In the genomic region with DNA sequence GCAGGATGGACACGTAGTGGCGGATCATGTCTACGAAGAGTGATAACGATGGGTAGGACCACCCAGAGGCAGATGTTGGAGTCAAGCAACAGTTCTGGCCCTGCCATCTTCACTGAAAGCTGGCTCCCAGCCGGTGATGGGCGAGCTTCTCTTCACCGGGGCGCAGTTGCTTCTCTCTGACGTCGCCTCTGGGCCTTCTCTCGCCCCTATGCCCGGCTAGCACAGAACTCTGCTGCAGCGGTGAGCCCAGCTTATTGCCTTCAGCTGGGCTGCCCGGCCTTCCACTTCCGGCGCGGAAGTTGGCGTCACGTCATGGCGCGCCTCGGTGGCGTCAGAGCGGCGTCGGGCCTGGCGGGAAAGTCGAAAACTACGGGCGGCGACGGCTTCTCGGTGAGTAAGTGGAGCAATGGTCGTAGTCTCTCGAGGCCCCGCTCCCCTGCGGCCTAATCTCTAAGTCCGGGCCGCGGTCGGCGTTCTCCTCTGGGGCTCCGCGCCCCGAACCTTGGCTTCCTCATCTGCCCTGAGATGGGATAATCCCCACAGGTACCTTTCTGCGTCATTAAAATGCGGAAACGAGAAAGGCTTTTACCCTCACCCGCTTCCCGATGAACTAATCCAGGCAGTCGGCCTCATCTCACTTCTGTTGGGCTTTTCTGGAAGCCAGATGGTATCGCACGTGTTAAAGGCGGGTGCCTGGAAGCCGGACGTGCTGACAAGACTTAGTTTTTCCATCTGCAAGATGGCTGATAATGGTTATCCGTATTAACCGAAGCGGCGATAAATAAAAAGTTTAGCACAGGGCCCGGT, we compare ENCODE assay signal across 7 cellular contexts.
DNase-seq lines count a peak whose midpoint lies in the region; ATAC-seq and TF ChIP-seq lines count a peak whose summit lies in the region.

Gene FANCD2 (plus strand): TSS at position 354 of the 807 bp plus-strand sequence. CDS start 2,221 bp downstream, outside the sequence.

- ATAC-seq in GM18508 (IDR thresholded peaks at IDR 0.05; ENCODE audit: insufficient read depth, unreplicated experiment) (peak; percentile 59), HG02870 (IDR thresholded peaks at IDR 0.05; ENCODE audit: unreplicated experiment) (peak; percentile 92)

- DNase-seq in NCI-H1930 (lab: John Stamatoyannopoulos, UW), result peak; percentile 52 to 70
- peak; percentile 95 for DNase-seq in T-helper 9 cell
- peak; percentile 62 for DNase-seq in astrocyte of the cerebellum (ENCODE audit: low read depth)
- DNase-seq in hepatic stellate cell (ENCODE audit: low spot score), result peak; percentile 83
- peak; percentile 98 for DNase-seq in retina

- TF ChIP-seq CTCF in astrocyte of the cerebellum (IDR thresholded peaks at IDR 0.05; ENCODE audit: low read depth, low read length, missing control alignments), result no peak

- peak within 1 kb of the TSS; percentile 94 for H3K4me3 ChIP-seq in astrocyte of the cerebellum (ENCODE audit: low read depth, low read length)

- in situ Hi-C loops in astrocyte of the cerebellum (cut with HindIII; ENCODE audit: low sequenced_read_pairs), result no loop called here

Comparison
In these comparisons a context has a peak if more than half of its experiments do, and no peak if none do; other contexts are left out.
1. Peak in every context shown above with its lines: DNase-seq, ATAC-seq and H3K4me3 ChIP-seq.